In genomic region chrX:154378799-154379568, GRCh38 we compare ENCODE assay signal across 1 cellular context.
A peak's percentile ranks its signal among the peaks of the same experiment; 100 is the strongest.
TF ChIP-seq lines count a peak whose summit lies in the region.

TSS of gene EMD (plus strand) at chrX:154379295. CDS start at chrX:154379485, 190 bp downstream.

TF ChIP-seq in HepG2, 621 proteins besides CTCF, POLR2A, EP300 and RAD21 (continued from another document and continues in another):
- TF ChIP-seq LRRFIP1 (CRISPR knock-in tag; conservative IDR thresholded peaks at IDR 0.05): no peak
- peak; percentile 39; the same call in 1 of the 2 replicates for TF ChIP-seq UBTF (CRISPR knock-in tag; IDR thresholded peaks at IDR 0.05)
- TF ChIP-seq TAF1 (CRISPR knock-in tag; IDR thresholded peaks at IDR 0.05): peak; percentile 51; the same call in 1 of the 2 replicates
- no peak for TF ChIP-seq ZSCAN31 (CRISPR knock-in tag; IDR thresholded peaks at IDR 0.05; ENCODE audit: low read depth)
- TF ChIP-seq HCFC1 (IDR thresholded peaks at IDR 0.05; ENCODE audit: low read depth, low read length): peak; percentile 15; the same call in 1 of the 2 replicates
- TF ChIP-seq ZNF18 (CRISPR knock-in tag; IDR thresholded peaks at IDR 0.05; ENCODE audit: insufficient replicate concordance): peak; percentile 30
- TF ChIP-seq SRF (IDR thresholded peaks at IDR 0.05; ENCODE audit: low read depth, low read length): no peak
- peak; percentile 40; the same call in 1 of the 2 replicates for TF ChIP-seq CREM (IDR thresholded peaks at IDR 0.05)
- TF ChIP-seq CREM (CRISPR knock-in tag; IDR thresholded peaks at IDR 0.05): no peak
- TF ChIP-seq NONO (IDR thresholded peaks at IDR 0.05): no peak
- TF ChIP-seq NONO (CRISPR knock-in tag; conservative IDR thresholded peaks at IDR 0.05): peak; percentile 44
- no peak for TF ChIP-seq ZEB1 (IDR thresholded peaks at IDR 0.05; ENCODE audit: insufficient replicate concordance, low read depth)
- peak; percentile 74; the same call in 1 of the 2 replicates for TF ChIP-seq SP1 (IDR thresholded peaks at IDR 0.05)
- peak; percentile 59 for TF ChIP-seq SP1 (CRISPR knock-in tag; IDR thresholded peaks at IDR 0.05)
- TF ChIP-seq ZNF709 (CRISPR knock-in tag; IDR thresholded peaks at IDR 0.05): 0 out of 2 replicates have a peak, but pooled peaks have one; percentile 26
- TF ChIP-seq HDAC1 (CRISPR knock-in tag; IDR thresholded peaks at IDR 0.05): peak; percentile 68
- TF ChIP-seq ZFP91 (CRISPR knock-in tag; IDR thresholded peaks at IDR 0.05; ENCODE audit: borderline replicate concordance): peak; percentile 46; the same call in 1 of the 2 replicates
- 0 out of 2 replicates have a peak, but pooled peaks have one; percentile 35 for TF ChIP-seq RFXANK (CRISPR knock-in tag; IDR thresholded peaks at IDR 0.05)
- peak; percentile 81 for TF ChIP-seq ZFX (CRISPR knock-in tag; IDR thresholded peaks at IDR 0.05; ENCODE audit: low read depth)
- TF ChIP-seq DPF2 (CRISPR knock-in tag; IDR thresholded peaks at IDR 0.05; ENCODE audit: borderline replicate concordance, low read depth): no peak
- TF ChIP-seq ZGPAT (CRISPR knock-in tag; IDR thresholded peaks at IDR 0.05): 0 out of 2 replicates have a peak, but pooled peaks have one; percentile 16
- peak; percentile 95 for TF ChIP-seq CHD2 (IDR thresholded peaks at IDR 0.05; ENCODE audit: low read depth, low read length)
- peak; percentile 59; the same call in 1 of the 2 replicates for TF ChIP-seq CSRNP2 (CRISPR knock-in tag; conservative IDR thresholded peaks at IDR 0.05; ENCODE audit: low read depth)
- no peak for TF ChIP-seq IKZF5 (CRISPR knock-in tag; IDR thresholded peaks at IDR 0.05)
- 0 out of 2 replicates have a peak, but pooled peaks have one; percentile 25 for TF ChIP-seq HES4 (CRISPR knock-in tag; IDR thresholded peaks at IDR 0.05; ENCODE audit: borderline replicate concordance)
- peak; percentile 91 for TF ChIP-seq ZBTB21 (CRISPR knock-in tag; IDR thresholded peaks at IDR 0.05)
- TF ChIP-seq THAP11 (CRISPR knock-in tag; IDR thresholded peaks at IDR 0.05): peak; percentile 59
- TF ChIP-seq RNF219 (CRISPR knock-in tag; IDR thresholded peaks at IDR 0.05): no peak
- TF ChIP-seq HOXA3 (CRISPR knock-in tag; IDR thresholded peaks at IDR 0.05): peak; percentile 99
- TF ChIP-seq SKIL (CRISPR knock-in tag; IDR thresholded peaks at IDR 0.05; ENCODE audit: borderline replicate concordance): no peak
- TF ChIP-seq MLXIP (CRISPR knock-in tag; IDR thresholded peaks at IDR 0.05; ENCODE audit: borderline replicate concordance): no peak
- peak; percentile 95 for TF ChIP-seq HNRNPLL (IDR thresholded peaks at IDR 0.05; ENCODE audit: low read depth, low read length, poor library complexity, severe bottlenecking)
- no peak for TF ChIP-seq ZNF761 (CRISPR knock-in tag; conservative IDR thresholded peaks at IDR 0.05)
- peak; percentile 81 for TF ChIP-seq ZFY (CRISPR knock-in tag; IDR thresholded peaks at IDR 0.05)
- peak; percentile 32; the same call in 1 of the 2 replicates for TF ChIP-seq NFKB2 (CRISPR knock-in tag; IDR thresholded peaks at IDR 0.05; ENCODE audit: borderline replicate concordance)
